8 cellular contexts compared by ENCODE assay signal in genomic region chr6:7479801-7480266, GRCh38.
DNase-seq lines count a peak whose midpoint lies in the region; ATAC-seq, FAIRE-seq and TF ChIP-seq lines count a peak whose summit lies in the region.

No MANE protein-coding gene starts in this region.

- H3K36me3 ChIP-seq in H1 (ENCODE audit: control insufficient read depth in 2 of 4, insufficient read depth in 4 of 4, low read length in 3 of 4) (no peaks in the 10 kb centered on the region), mucosa of rectum (ENCODE audit: control insufficient read depth in 2 of 2, insufficient read depth in 2 of 2, low read length in 2 of 2) (no peaks in the 10 kb centered on the region)

- POLR2A ChIA-PET in H1 (lab: Charles Lee; ENCODE audit: partially characterized antibody) = no interaction called here

- H2BK15ac ChIP-seq in H1 (ENCODE audit: low read length) = no peak overlapping the region

- DNase-seq in COR-L47 (lab: John Stamatoyannopoulos, UW) (peak; percentile 45), NCI-H187 treated with DMSO at 0.1 percent for 48 hours (lab: John Stamatoyannopoulos, UW) (peak; percentile 62), H1 (ENCODE audit: low read depth in 1 of 2, low spot score in 2 of 2) (no peak), GDM1 (lab: John Stamatoyannopoulos, UW) (no peak), ecto neural progenitor cell (ENCODE audit: low spot score) (no peak)
- DNase-seq in activated effector memory CD4-positive, alpha-beta T cell treated with anti-CD3 and anti-CD28 coated beads, Interleukin-2, amount 50 U/mL, for 16 hours = no peak

- no peak overlapping the region for H3K23ac ChIP-seq in H1 (ENCODE audit: insufficient read length)

- H3K23me2 ChIP-seq in H1 (ENCODE audit: low read depth, low read length) = no peaks in the 10 kb centered on the region

- no peak overlapping the region for H3K18ac ChIP-seq in H1 (ENCODE audit: extremely low read depth, low read length)

- CTCF ChIA-PET in H1 (lab: Charles Lee; ENCODE audit: partially characterized antibody) = no interaction called here

- H3K9me3 ChIP-seq in H1 (ENCODE audit: insufficient read depth in 2 of 2, low read depth in 1 of 2, low read length in 1 of 2) (no peaks in the 10 kb centered on the region), mucosa of rectum (ENCODE audit: control insufficient read depth in 2 of 2, low read length in 2 of 2) (no peaks in the 10 kb centered on the region)

- H3K27me3 ChIP-seq in H1 (replicated peaks in 1 of 4; ENCODE audit: control insufficient read depth in 3 of 4, extremely low read depth in 1 of 4, insufficient read depth in 3 of 4, low read length in 3 of 4) = no peaks in the 10 kb centered on the region
- H3K27me3 ChIP-seq in mucosa of rectum (ENCODE audit: control insufficient read depth in 2 of 2, insufficient read depth in 2 of 2, low read length in 2 of 2) = no peaks in the 10 kb centered on the region

- 90% methylated on average over 8 of the region's 12 CpGs; no CpG with 5 or more reads in 1 of the 2 experiments for WGBS in H1 (ENCODE audit: extremely low coverage in 1 of 2, insufficient coverage in 1 of 2, insufficient read length in 1 of 2, insufficient replicate concordance in 2 of 2, low coverage in 1 of 2, low lambda C conversion rate in 2 of 2, missing lambda C conversion rate in 1 of 2), 2 experiments

- H2BK120ac ChIP-seq in H1 (replicated peaks; ENCODE audit: low read depth, low read length) = no peak overlapping the region

- H3K79me1 ChIP-seq in H1 (ENCODE audit: low read depth, low read length) = no peaks in the 10 kb centered on the region

- H3K56ac ChIP-seq in H1 (replicated peaks; ENCODE audit: insufficient read length, low read depth, low read length) = no peak overlapping the region

- H3K79me2 ChIP-seq in H1 (ENCODE audit: control insufficient read depth in 1 of 2, insufficient read depth in 2 of 2, low read length in 2 of 2) = no peaks in the 10 kb centered on the region

- no peak for FAIRE-seq in H1 (lab: Jason Lieb, UNC)

- H2BK5ac ChIP-seq in H1 (ENCODE audit: low read depth, low read length) = no peak overlapping the region

- no peak overlapping the region for H4K8ac ChIP-seq in H1 (ENCODE audit: extremely low read depth, insufficient read depth, low read length)

- H2AFZ ChIP-seq in H1 (ENCODE audit: low read length) = peak overlapping the region; percentile 80

- no peak overlapping the region for H3K14ac ChIP-seq in H1 (ENCODE audit: insufficient read length)

- no peak for TF ChIP-seq RAD21 in H1 (IDR thresholded peaks at IDR 0.05 in 1 of 2, conservative IDR thresholded peaks at IDR 0.05 in 1 of 2; ENCODE audit: low read depth in 2 of 2, low read length in 2 of 2)

- H3K27ac ChIP-seq in H1 (ENCODE audit: low read depth, low read length) = no peak overlapping the region
- H3K27ac ChIP-seq in mucosa of rectum (ENCODE audit: low read depth in 2 of 2, low read length in 2 of 2) = peak overlapping the region; percentile 72 to 88

- H3K9ac ChIP-seq in H1 (replicated peaks in 1 of 4; ENCODE audit: extremely low read depth in 1 of 4, low read depth in 3 of 4, low read length in 3 of 4) (no peak overlapping the region), mucosa of rectum (ENCODE audit: low read depth in 1 of 2, low read length in 2 of 2) (peak overlapping the region; percentile 5 to 64)

- no peak overlapping the region for H3K4ac ChIP-seq in H1 (replicated peaks; ENCODE audit: insufficient read length, low read depth, low read length)

- no peak for TF ChIP-seq EP300 in H1 (IDR thresholded peaks at IDR 0.05; ENCODE audit: borderline replicate concordance in 1 of 2, low read depth in 2 of 2, low read length in 2 of 2)

- ATAC-seq in HG03442 (IDR thresholded peaks at IDR 0.05; ENCODE audit: unreplicated experiment) = no peak

- H2BK12ac ChIP-seq in H1 (ENCODE audit: low read depth, low read length) = no peak overlapping the region

- H3K4me2 ChIP-seq in H1 (ENCODE audit: insufficient read depth in 1 of 2, low read depth in 2 of 2, low read length in 2 of 2) = no peak overlapping the region

- H2BK20ac ChIP-seq in H1 (ENCODE audit: low read length) = no peak overlapping the region

- TF ChIP-seq POLR2A in H1 (IDR thresholded peaks at IDR 0.05; ENCODE audit: control extremely low read depth in 1 of 2, low read depth in 2 of 2, low read length in 2 of 2) = no peak

- H3K4me1 ChIP-seq in H1 (replicated peaks in 1 of 4; ENCODE audit: control insufficient read depth in 3 of 4, insufficient read depth in 4 of 4, low read length in 3 of 4) (no peaks in the 10 kb centered on the region), mucosa of rectum (ENCODE audit: control insufficient read depth in 2 of 2, insufficient read depth in 2 of 2, low read length in 2 of 2) (peaks cover 0 to 3% of the 10 kb centered on the region in 2 donors)

- no peak overlapping the region for H3K4me3 ChIP-seq in H1 (ENCODE audit: extremely low read depth in 1 of 4, insufficient read depth in 2 of 4, low read depth in 3 of 4, low read length in 4 of 4)
- H3K4me3 ChIP-seq in mucosa of rectum (ENCODE audit: low read length in 2 of 2) = peak overlapping the region; percentile 0 to 12

- no peak overlapping the region for H4K5ac ChIP-seq in H1 (ENCODE audit: insufficient read length, low read depth, low read length)

- H2AK5ac ChIP-seq in H1 (ENCODE audit: low read depth, low read length) = no peak overlapping the region

- H4K91ac ChIP-seq in H1 (replicated peaks; ENCODE audit: insufficient read length, low read length) = no peak overlapping the region

- no peaks in the 10 kb centered on the region for H4K20me1 ChIP-seq in H1 (replicated peaks in 1 of 2; ENCODE audit: control insufficient read depth in 1 of 2, insufficient read depth in 2 of 2, low read length in 2 of 2)

- no peak for TF ChIP-seq CTCF in H1 (IDR thresholded peaks at IDR 0.05; ENCODE audit: control extremely low read depth in 1 of 3, insufficient read depth in 1 of 3, low read depth in 1 of 3, low read length in 3 of 3)

TF ChIP-seq in H1, 55 proteins besides CTCF, POLR2A, EP300 and RAD21:
- no peak for TF ChIP-seq PHF8 (conservative IDR thresholded peaks at IDR 0.05; ENCODE audit: low read depth, low read length)
- TF ChIP-seq SUZ12 (IDR thresholded peaks at IDR 0.05; ENCODE audit: low read length) = no peak
- TF ChIP-seq GABPA (IDR thresholded peaks at IDR 0.05; ENCODE audit: borderline replicate concordance, insufficient read depth, low read length) = no peak
- no peak for TF ChIP-seq RNF2 (IDR thresholded peaks at IDR 0.05; ENCODE audit: borderline replicate concordance, low read depth, low read length, missing control alignments, poor library complexity, severe bottlenecking)
- no peak for TF ChIP-seq JUN (IDR thresholded peaks at IDR 0.05; ENCODE audit: low read depth, low read length)
- TF ChIP-seq SAP30 (IDR thresholded peaks at IDR 0.05; ENCODE audit: insufficient read depth, insufficient replicate concordance, low read length) = no peak
- no peak for TF ChIP-seq CBX5 (IDR thresholded peaks at IDR 0.05; ENCODE audit: low read depth, low read length)
- no peak for TF ChIP-seq HDAC2 (IDR thresholded peaks at IDR 0.05; ENCODE audit: borderline replicate concordance in 1 of 2, low read depth in 2 of 2, low read length in 2 of 2)
- TF ChIP-seq KDM4A (IDR thresholded peaks at IDR 0.05; ENCODE audit: low read depth, low read length, severe bottlenecking) = no peak
- no peak for TF ChIP-seq RFX5 (IDR thresholded peaks at IDR 0.05; ENCODE audit: borderline replicate concordance, low read depth, low read length)

Comparison
In these comparisons a context has a peak if more than half of its experiments do, and no peak if none do; other contexts are left out.
1. DNase-seq: peak in COR-L47 (single experiment) and NCI-H187 treated with DMSO at 0.1 percent for 48 hours (single experiment); none in H1 (0 of 2), GDM1 (single experiment), ecto neural progenitor cell (single experiment) and activated effector memory CD4-positive, alpha-beta T cell treated with anti-CD3 and anti-CD28 coated beads, Interleukin-2, amount 50 U/mL, for 16 hours (single experiment).
2. H3K4me3 ChIP-seq: peak in mucosa of rectum (2 of 2); none in H1 (0 of 4).
3. H3K9ac ChIP-seq: peak in mucosa of rectum (2 of 2); none in H1 (0 of 4).